ENCODE assay signal across 9 cellular contexts in genomic region chr7:101172854-101173751, GRCh38. TPM values are rescaled to one million over a fixed set of nuclear protein-coding genes. Genes with fewer than 3 reads are reported as not detected.
DNase-seq lines count a peak whose midpoint lies in the region; ATAC-seq and TF ChIP-seq lines count a peak whose summit lies in the region.
"Had no signal": no experiment of that assay in that cellular context is flagged by ENCODE, and none has a peak within 500 bp of the region (broad histone marks: within the 10 kb centered on the region; RNA-seq: fewer than 3 reads in every experiment).

No MANE protein-coding gene starts in this region.

- H3K27me3 ChIP-seq in HCT116 (ENCODE audit: insufficient read depth, low read length) = no peaks in the 10 kb centered on the region
- peaks cover 98% of the 10 kb centered on the region for H3K27me3 ChIP-seq in foreskin keratinocyte

- H3K9me2 ChIP-seq in HCT116 (ENCODE audit: insufficient read depth) = no peaks in the 10 kb centered on the region

- no peaks in the 10 kb centered on the region for H3K36me3 ChIP-seq in HCT116 (ENCODE audit: control insufficient read depth in 1 of 2, insufficient read depth in 2 of 2, low read length in 2 of 2)
- no peaks in the 10 kb centered on the region for H3K36me3 ChIP-seq in SK-N-MC (ENCODE audit: insufficient read depth, low read length)

- H4K20me1 ChIP-seq in HCT116 (ENCODE audit: insufficient read depth) = no peaks in the 10 kb centered on the region

- BruUV-seq in HCT116 (replicated peaks; lab: Mats Ljungman, UMichigan) = TSS peak; percentile 53

- H3K9me3 ChIP-seq in HCT116 (ENCODE audit: control insufficient read depth in 1 of 2, insufficient read depth in 1 of 2, low read depth in 1 of 2, low read length in 2 of 2) (no peaks in the 10 kb centered on the region), SK-N-MC (ENCODE audit: low read depth, low read length) (no peaks in the 10 kb centered on the region)

- POLR2A ChIA-PET in HCT116 (lab: Charles Lee) = interaction anchor here (0.8 to 2.1 kb wide), 9 partner anchors 8 to 71 kb away, joined by 3 to 23 read pairs (median 5); partner anchors contain the start of genes FIS1, MOGAT3, PLOD3 and VGF

- H3K4me1 ChIP-seq in HCT116 (ENCODE audit: control insufficient read depth in 1 of 2, insufficient read depth in 2 of 2, low read length in 2 of 2) (peaks cover 31 to 54% of the 10 kb centered on the region in 2 experiments), foreskin keratinocyte (peaks cover 15% of the 10 kb centered on the region)

- peak; percentile 90 for DNase-seq in AG08395 (ENCODE audit: low spot score)
- no peak for DNase-seq in HCT116 (ENCODE audit: low read depth, low spot score)
- no peak for DNase-seq in SK-N-MC (ENCODE audit: low read depth, low spot score)
- no peak for DNase-seq in foreskin keratinocyte
- peak; percentile 44 for DNase-seq in retinal pigment epithelial cell (ENCODE audit: low read depth)

- H3K27ac ChIP-seq in HCT116 (ENCODE audit: low read depth, low read length) = peak overlapping the region; percentile 67
- H3K27ac ChIP-seq in SK-N-MC = no peak overlapping the region
- no peak overlapping the region for H3K27ac ChIP-seq in foreskin keratinocyte

- RAD21 ChIA-PET in HCT116 (lab: Charles Lee; ENCODE audit: low non-redundant PET in 1 of 2, low total read pairs in 2 of 2, uncharacterized antibody in 2 of 2, unreplicated experiment in 2 of 2) = interaction anchor here in 1 of 2 experiments (1.0 kb wide), 1 partner anchor 19 kb away, joined by 4 read pairs; no protein-coding TSS in a partner anchor

- no peak overlapping the region for H2AFZ ChIP-seq in HCT116 (ENCODE audit: low read depth, low read length, poor library complexity, severe bottlenecking)

- peak overlapping the region; percentile 49 to 63 for H3K4me3 ChIP-seq in HCT116 (replicated peaks in 1 of 2; ENCODE audit: low read depth in 1 of 2, low read length in 2 of 2)
- H3K4me3 ChIP-seq in SK-N-MC = peak overlapping the region; percentile 70
- H3K4me3 ChIP-seq in retinal pigment epithelial cell (ENCODE audit: low read length) = no peak overlapping the region

- TF ChIP-seq POLR2A in HCT116 (IDR thresholded peaks at IDR 0.05; ENCODE audit: borderline replicate concordance, extremely low read depth, insufficient read depth, insufficient read length) = no peak

- no peak for TF ChIP-seq CTCF in HCT116 (IDR thresholded peaks at IDR 0.05 in 2 of 3, conservative IDR thresholded peaks at IDR 0.05 in 1 of 3; ENCODE audit: borderline replicate concordance in 1 of 3, insufficient read depth in 1 of 3, low read depth in 2 of 3, low read length in 2 of 3)
- no peak for TF ChIP-seq CTCF in foreskin keratinocyte (conservative IDR thresholded peaks at IDR 0.05)
- TF ChIP-seq CTCF in retinal pigment epithelial cell (conservative IDR thresholded peaks at IDR 0.05; ENCODE audit: low read depth, low read length) = no peak

- peak overlapping the region; percentile 97 for H3K4me2 ChIP-seq in HCT116 (ENCODE audit: low read length)

- H3K9ac ChIP-seq in HCT116 (ENCODE audit: low read length) = peak overlapping the region; percentile 72
- H3K9ac ChIP-seq in SK-N-MC (ENCODE audit: insufficient read length) = no peak overlapping the region

- TF ChIP-seq RAD21 in HCT116 (IDR thresholded peaks at IDR 0.05; ENCODE audit: low read depth) = no peak

- CTCF ChIA-PET in HCT116 (lab: Charles Lee) = interaction anchor here (0.9 to 2.9 kb wide), 7 partner anchors 8 to 110 kb away, joined by 3 to 20 read pairs (median 4); partner anchors contain the start of gene VGF

- ATAC-seq in HCT116 (peak; percentile 78), foreskin keratinocyte (peak; percentile 66), HG02610 (IDR thresholded peaks at IDR 0.05; ENCODE audit: unreplicated experiment) (no peak), GM18870 (IDR thresholded peaks at IDR 0.05; ENCODE audit: unreplicated experiment) (no peak), GM21381 (IDR thresholded peaks at IDR 0.05; ENCODE audit: unreplicated experiment) (no peak)

- intact Hi-C loops in HCT116 (cut with micrococcal nuclease) = no loop called here

- H3K79me2 ChIP-seq in HCT116 (ENCODE audit: insufficient read depth, low read length) = no peaks in the 10 kb centered on the region

TF ChIP-seq in HCT116, 20 proteins besides CTCF, POLR2A, EP300 and RAD21:
- no peak for TF ChIP-seq CEBPB (IDR thresholded peaks at IDR 0.05; ENCODE audit: low read depth)
- TF ChIP-seq SIN3A (IDR thresholded peaks at IDR 0.05; ENCODE audit: low read depth) = no peak
- TF ChIP-seq REST (IDR thresholded peaks at IDR 0.05; ENCODE audit: low read depth) = no peak
- no peak for TF ChIP-seq ELF1 (IDR thresholded peaks at IDR 0.05; ENCODE audit: borderline replicate concordance, low read depth)
- peak; percentile 48 for TF ChIP-seq POLR2AphosphoS5 (IDR thresholded peaks at IDR 0.05; ENCODE audit: low read depth, low read length)
- peak; percentile 46; the same call in 1 of the 2 replicates for TF ChIP-seq ZFX (IDR thresholded peaks at IDR 0.05)
- TF ChIP-seq FOSL1 (IDR thresholded peaks at IDR 0.05; ENCODE audit: low read depth) = no peak
- TF ChIP-seq YY1 (IDR thresholded peaks at IDR 0.05; ENCODE audit: extremely low read depth, insufficient replicate concordance, low read depth, low read length) = no peak
- TF ChIP-seq ZBTB33 (IDR thresholded peaks at IDR 0.05; ENCODE audit: extremely low read depth, insufficient replicate concordance, low read length) = no peak
- no peak for TF ChIP-seq JUND (IDR thresholded peaks at IDR 0.05)

RNA-seq across cellular contexts. Expression of gene NAT16, which starts 7.0 kb away (rescaled TPM):
- 2.0 TPM for total RNA-seq in HCT116 (2021; ENCODE audit: unreplicated experiment)
- 3.4 and 3.6 TPM in 2 replicates for polyA plus RNA-seq in HCT116 (2012)
- total RNA-seq in foreskin keratinocyte = not detected in 2 replicates
- polyA plus RNA-seq in foreskin keratinocyte = not detected in 2 replicates
- total RNA-seq: dermis microvascular lymphatic vessel endothelial cell had no signal

RNA-seq across cellular contexts. Expression of gene VGF, which starts 7.7 kb away (rescaled TPM):
- total RNA-seq in HCT116 (2021; ENCODE audit: unreplicated experiment) (43.2 TPM), foreskin keratinocyte (0.11 and 0.14 TPM in 2 replicates)
- 23.1 and 30.2 TPM in 2 replicates for polyA plus RNA-seq in HCT116 (2012)
- polyA plus RNA-seq in foreskin keratinocyte = 0.21 and 0.33 TPM in 2 replicates
- total RNA-seq: dermis microvascular lymphatic vessel endothelial cell had no signal

RNA-seq across cellular contexts. Expression of gene AP1S1, which starts 18.8 kb away (rescaled TPM):
- total RNA-seq in HCT116 (2021; ENCODE audit: unreplicated experiment) = 130 TPM
- polyA plus RNA-seq in HCT116 (2012) = 141 and 168 TPM in 2 replicates
- total RNA-seq in foreskin keratinocyte = 164 and 166 TPM in 2 replicates
- 223 TPM in 2 replicates for polyA plus RNA-seq in foreskin keratinocyte

RNA-seq across cellular contexts. Expression of gene MOGAT3, which starts 27.7 kb away (rescaled TPM):
- total RNA-seq in HCT116 (2021; ENCODE audit: unreplicated experiment) (not detected), foreskin keratinocyte (not detected in 2 replicates)
- 0.04 TPM in 1 of 2 replicates, not detected in the other for polyA plus RNA-seq in HCT116 (2012)
- polyA plus RNA-seq in foreskin keratinocyte = not detected in 2 replicates
- total RNA-seq: dermis microvascular lymphatic vessel endothelial cell had no signal

RNA-seq across cellular contexts. Expression of gene PLOD3, which starts 44.3 kb away (rescaled TPM):
- total RNA-seq in HCT116 (2021; ENCODE audit: unreplicated experiment) (83.7 TPM), foreskin keratinocyte (77.6 and 80.6 TPM in 2 replicates)
- polyA plus RNA-seq in HCT116 (2012) = 110 and 113 TPM in 2 replicates
- polyA plus RNA-seq in foreskin keratinocyte = 82.5 and 83.8 TPM in 2 replicates

Comparison
In these comparisons a context has a peak if more than half of its experiments do, and no peak if none do; other contexts are left out.
1. DNase-seq: peak in AG08395 (single experiment) and retinal pigment epithelial cell (single experiment); none in HCT116 (single experiment), SK-N-MC (single experiment) and foreskin keratinocyte (0 of 2).
2. ATAC-seq: peak in HCT116 (single experiment) and foreskin keratinocyte (single experiment); none in HG02610 (single experiment), GM18870 (single experiment) and GM21381 (single experiment).
3. RNA of gene VGF, which starts 7.7 kb away (total RNA-seq): 43.2 TPM in HCT116 (single experiment); 0.11 to 0.14 TPM in foreskin keratinocyte; every median in the first group is over 10 times any median in the second.